ENCODE assay signal across 8 cellular contexts in the genomic region with DNA sequence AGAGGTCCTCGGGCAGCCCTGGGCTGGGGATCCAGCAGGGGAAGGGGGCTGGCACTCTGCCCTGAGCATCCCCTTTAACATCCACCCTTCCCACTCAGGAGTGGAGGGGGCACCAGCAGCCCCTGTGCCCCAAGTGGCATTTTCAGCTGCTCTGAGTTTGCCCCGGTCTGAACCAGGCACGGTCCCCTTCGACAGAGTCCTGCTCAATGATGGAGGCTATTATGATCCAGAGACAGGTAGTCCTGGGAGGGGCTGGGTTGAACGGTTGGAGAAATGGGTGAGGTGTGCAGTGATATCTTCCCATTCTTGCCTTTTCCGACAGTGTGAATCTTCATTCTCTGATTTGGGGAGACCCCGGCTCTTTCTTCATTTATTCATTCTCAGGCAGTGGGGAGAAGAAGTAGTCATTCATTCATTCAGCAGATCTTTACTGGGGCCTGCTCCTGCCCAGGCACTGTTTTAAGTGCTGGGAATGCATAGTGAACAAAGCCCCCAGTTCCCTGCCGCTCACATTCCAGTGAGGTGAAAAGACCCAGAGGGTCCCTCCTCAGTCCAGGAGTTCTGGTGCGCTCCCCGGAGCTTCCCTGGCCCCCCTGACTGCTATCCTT. TPM values are rescaled to one million over a fixed set of nuclear protein-coding genes. Genes with fewer than 3 reads are reported as not detected.
A peak's percentile ranks its signal among the peaks of the same experiment; 100 is the strongest.
DNase-seq lines count a peak whose midpoint lies in the region; ATAC-seq and TF ChIP-seq lines count a peak whose summit lies in the region.

No MANE protein-coding gene starts in this region.

- ATAC-seq in Right ventricle myocardium superior (ENCODE audit: poor library complexity) = no peak
- ATAC-seq in upper lobe of right lung = no peak
- ATAC-seq in HG03354 (IDR thresholded peaks at IDR 0.05; ENCODE audit: poor library complexity, severe bottlenecking, unreplicated experiment) = no peak
- no peak for ATAC-seq in GM21786 (IDR thresholded peaks at IDR 0.05; ENCODE audit: unreplicated experiment)

- in situ Hi-C loops in GM13977 (cut with MboI; ENCODE audit: low pct_unique_long_range_greater_than_20kb, low sequenced_read_pairs, unreplicated experiment) = no loop called here

- TF ChIP-seq CTCF in upper lobe of right lung (IDR thresholded peaks at IDR 0.05) = no peak
- TF ChIP-seq CTCF in GM13977 (IDR thresholded peaks at IDR 0.05; ENCODE audit: extremely low read depth, insufficient read depth, missing control alignments) = no peak

- H3K9me3 ChIP-seq in mononuclear cell (ENCODE audit: low read depth, low read length) = no peaks in the 10 kb centered on the region
- H3K9me3 ChIP-seq in upper lobe of right lung = no peaks in the 10 kb centered on the region

- H3K36me3 ChIP-seq in upper lobe of right lung = no peaks in the 10 kb centered on the region

- peaks cover 43% of the 10 kb centered on the region for H3K4me1 ChIP-seq in mononuclear cell (ENCODE audit: insufficient read depth, low read length)
- H3K4me1 ChIP-seq in upper lobe of right lung = peaks cover 37% of the 10 kb centered on the region

- DNase-seq in cardiac septum (ENCODE audit: low spot score) (peak; percentile 75), Right ventricle myocardium superior (no peak), caudate nucleus (lab: John Stamatoyannopoulos, UW) (no peak), upper lobe of right lung (no peak), GM13977 (ENCODE audit: low spot score) (no peak)

- H3K27me3 ChIP-seq in mononuclear cell (ENCODE audit: insufficient read depth, low read length) = no peaks in the 10 kb centered on the region
- H3K27me3 ChIP-seq in upper lobe of right lung = no peaks in the 10 kb centered on the region

- peak overlapping the region; percentile 58 for H3K4me3 ChIP-seq in mononuclear cell (ENCODE audit: low read length)
- H3K4me3 ChIP-seq in upper lobe of right lung = peak overlapping the region; percentile 74

- H3K27ac ChIP-seq in caudate nucleus (ENCODE audit: low read depth, low read length) = peak overlapping the region; percentile 84
- peak overlapping the region; percentile 95 for H3K27ac ChIP-seq in upper lobe of right lung

- intact Hi-C loops in cardiac septum (cut with DNase I) = loop anchor here (2.0 kb wide), 2 partner anchors 52 to 116 kb away; a partner anchor contains a TSS
- intact Hi-C loops in Right ventricle myocardium superior (cut with DNase I) = loop anchor here (2.0 to 10.0 kb wide), 2 partner anchors 50 to 118 kb away; a partner anchor contains a TSS
- intact Hi-C loops in upper lobe of right lung (cut with DNase I) = loop anchor here (10.0 kb wide), 1 partner anchor 120 kb away; no protein-coding TSS in a partner anchor

RNA-seq across cellular contexts. Expression of a gene that starts 1.4 kb away (rescaled TPM):
- total RNA-seq in cardiac septum (1.1 TPM), Right ventricle myocardium superior (3.3 TPM), mononuclear cell (0.52 TPM), upper lobe of right lung (4.9 TPM)

RNA-seq across cellular contexts. Expression of a gene that starts 6.8 kb away (rescaled TPM):
- total RNA-seq in cardiac septum (21.0 TPM), Right ventricle myocardium superior (17.4 TPM), mononuclear cell (0.63 TPM), upper lobe of right lung (84.6 TPM)

RNA-seq across cellular contexts. Expression of a gene that starts 13.7 kb away (rescaled TPM):
- total RNA-seq in cardiac septum (339 TPM), Right ventricle myocardium superior (393 TPM), mononuclear cell (222 TPM), upper lobe of right lung (248 TPM)

RNA-seq across cellular contexts. Expression of a gene that starts 33.7 kb away (rescaled TPM):
- total RNA-seq in cardiac septum = 11.7 TPM
- total RNA-seq in Right ventricle myocardium superior = 6.8 TPM
- total RNA-seq in mononuclear cell = 8.9 TPM
- 14.0 TPM for total RNA-seq in upper lobe of right lung

RNA-seq across cellular contexts. Expression of a gene that starts 33.8 kb away (rescaled TPM):
- total RNA-seq in cardiac septum (0.48 TPM), Right ventricle myocardium superior (1.4 TPM), mononuclear cell (0.10 TPM), upper lobe of right lung (0.43 TPM)

Comparison
In these comparisons a context has a peak if more than half of its experiments do, and no peak if none do; other contexts are left out.
1. RNA of a gene that starts 6.8 kb away (total RNA-seq): 84.6 TPM in upper lobe of right lung (single experiment), 21.0 TPM in cardiac septum (single experiment) and 17.4 TPM in Right ventricle myocardium superior (single experiment); 0.63 TPM in mononuclear cell (single experiment); every median in the first group is over 10 times any median in the second.